20 cellular contexts compared by ENCODE assay signal in the genomic region with DNA sequence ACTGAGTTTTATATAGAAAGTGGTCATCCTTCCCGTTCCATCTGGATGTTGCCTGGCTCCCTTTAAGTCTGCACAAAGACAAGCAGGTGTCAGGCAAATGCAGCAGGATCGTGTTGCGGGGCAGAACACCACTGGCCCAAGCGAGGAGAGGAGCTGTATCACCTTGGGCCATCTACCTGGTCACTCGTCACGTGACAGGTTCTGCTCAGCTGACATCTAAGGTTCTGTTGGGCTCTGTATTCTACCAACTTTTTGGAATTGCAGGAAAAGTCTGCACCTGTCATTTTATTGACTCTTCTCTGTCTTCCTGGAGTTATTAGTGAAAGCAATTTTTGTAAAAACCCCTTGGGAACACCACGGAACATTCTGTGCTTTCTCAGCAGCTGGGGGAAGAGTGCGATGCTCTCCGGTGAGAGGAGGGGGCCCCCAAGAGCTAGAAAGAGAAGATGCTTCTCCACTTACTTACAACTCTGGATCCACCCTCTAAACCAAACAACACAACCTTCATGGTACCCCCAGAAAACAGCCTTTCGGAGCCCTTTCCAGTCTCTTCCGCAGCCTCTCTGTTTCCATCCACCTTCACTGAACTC.
DNase-seq lines count a peak whose midpoint lies in the region; ATAC-seq lines count a peak whose summit lies in the region.
"Had no signal": no experiment of that assay in that cellular context is flagged by ENCODE, and none has a peak within 500 bp of the region (broad histone marks: within the 10 kb centered on the region; RNA-seq: fewer than 3 reads in every experiment).

No MANE protein-coding gene starts in this region.

- peaks cover 20% of the 10 kb centered on the region for H3K4me1 Mint-ChIP-seq in central memory CD8-positive, alpha-beta T cell

- peaks cover 2% of the 10 kb centered on the region for H3K36me3 Mint-ChIP-seq in central memory CD8-positive, alpha-beta T cell (ENCODE audit: insufficient read depth)

- H3K9me3 Mint-ChIP-seq in central memory CD8-positive, alpha-beta T cell: no peaks in the 10 kb centered on the region
- H3K9me3 Mint-ChIP-seq: CD4-positive, alpha-beta memory T cell had no signal

- H3K4me3 Mint-ChIP-seq in central memory CD8-positive, alpha-beta T cell: no peak overlapping the region

- ATAC-seq in central memory CD8-positive, alpha-beta T cell (replicated peaks; ENCODE audit: extremely low read depth, poor library complexity, severe bottlenecking): no peak
- no peak for ATAC-seq in GM18861 (IDR thresholded peaks at IDR 0.05; ENCODE audit: unreplicated experiment)
- no peak for ATAC-seq in HG03439 (IDR thresholded peaks at IDR 0.05; ENCODE audit: unreplicated experiment)
- no peak for ATAC-seq in HG02610 (IDR thresholded peaks at IDR 0.05; ENCODE audit: unreplicated experiment)
- no peak for ATAC-seq in HG02763 (IDR thresholded peaks at IDR 0.05; ENCODE audit: unreplicated experiment)
- ATAC-seq: HCT116 had no signal

- H3K27ac Mint-ChIP-seq in central memory CD8-positive, alpha-beta T cell (ENCODE audit: low read depth): peak overlapping the region; percentile 72

- no peak overlapping the region for H3K4me3 ChIP-seq in skeletal muscle cell (ENCODE audit: low read depth, low read length)
- H3K4me3 ChIP-seq: Peyer's patch had no signal

- peaks cover 5% of the 10 kb centered on the region for H3K27me3 Mint-ChIP-seq in central memory CD8-positive, alpha-beta T cell
- H3K27me3 Mint-ChIP-seq: CD4-positive, alpha-beta memory T cell had no signal

- DNase-seq in LHCN-M2 (ENCODE audit: low read depth) (peak; percentile 54), medulla oblongata (ENCODE audit: extremely low spot score) (peak; percentile 51), skeletal muscle cell (ENCODE audit: low read depth) (peak; percentile 24)
- DNase-seq in central memory CD8-positive, alpha-beta T cell (ENCODE audit: low spot score in 2 of 2): no peak
- DNase-seq: BE2C; Caco-2; CD4-positive, alpha-beta memory T cell; DMS 273 treated with DMSO at 0.1 percent for 48 hours; DMS79 treated with DMSO at 0.1 percent for 48 hours; GOT3; MV-4-11; NCI-H1694; NCI-H446; NCI-H526; Peyer's patch had no signal

Comparison
In these comparisons a context has a peak if more than half of its experiments do, and no peak if none do; other contexts are left out.
1. DNase-seq: peak in LHCN-M2 (single experiment), medulla oblongata (single experiment) and skeletal muscle cell (single experiment); none in central memory CD8-positive, alpha-beta T cell (0 of 2).